ENCODE assay signal across 1 cellular context in the genomic region with DNA sequence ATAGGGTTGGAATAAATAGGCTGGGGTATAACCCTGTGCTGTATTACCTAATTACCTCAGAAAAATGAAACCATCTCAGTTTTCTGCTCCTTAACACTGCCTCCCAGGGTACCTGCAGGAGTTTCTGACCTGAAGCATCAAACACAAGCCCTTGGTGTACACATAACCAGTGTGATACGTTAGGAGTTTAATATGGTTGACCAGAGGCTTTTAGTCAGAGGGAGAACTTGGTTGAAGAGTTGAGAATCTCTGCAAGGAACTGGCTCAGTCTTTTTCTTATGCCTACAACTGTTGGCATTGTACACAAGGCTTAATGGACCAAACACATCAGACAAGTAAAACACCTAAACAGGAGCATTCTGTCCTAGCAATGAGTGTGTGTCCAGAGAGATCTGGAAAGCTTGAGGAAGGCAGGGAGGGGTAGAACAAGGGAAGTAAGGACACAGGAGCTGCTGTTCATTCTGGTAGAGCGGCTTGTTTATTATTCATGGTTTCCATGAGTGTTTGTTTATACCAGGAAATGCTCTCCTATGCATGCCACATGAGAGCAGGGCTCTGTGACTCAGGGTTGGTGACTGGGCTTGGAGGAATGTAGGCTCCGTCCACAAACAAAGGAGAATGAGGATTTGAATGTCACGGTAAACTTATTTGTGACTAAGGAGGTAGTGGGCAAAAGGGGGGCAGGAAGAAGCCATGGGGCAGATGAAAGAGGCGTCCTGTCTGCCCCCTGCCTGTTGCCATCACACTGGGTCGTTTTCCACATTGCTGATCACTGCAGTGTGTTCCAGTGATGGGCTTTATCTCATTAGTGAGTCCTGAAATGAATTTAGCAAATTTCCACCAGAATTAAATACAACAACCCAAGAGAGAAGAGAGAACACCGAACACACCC.
A peak's percentile ranks its signal among the peaks of the same experiment; 100 is the strongest.
TF ChIP-seq lines count a peak whose summit lies in the region.

No MANE protein-coding gene starts in this region.

TF ChIP-seq in HepG2, 621 proteins besides CTCF, POLR2A, EP300 and RAD21 (continued from another document and continues in another):
- TF ChIP-seq SRY (CRISPR knock-in tag; IDR thresholded peaks at IDR 0.05) (no peak), ZNF761 (CRISPR knock-in tag; conservative IDR thresholded peaks at IDR 0.05) (no peak), MEF2D (CRISPR knock-in tag; IDR thresholded peaks at IDR 0.05) (0 out of 2 replicates have a peak, but pooled peaks have one; percentile 43), ZNF367 (CRISPR knock-in tag; IDR thresholded peaks at IDR 0.05; ENCODE audit: borderline replicate concordance) (no peak), FOXC1 (CRISPR knock-in tag; IDR thresholded peaks at IDR 0.05; ENCODE audit: borderline replicate concordance) (no peak), ZNF678 (CRISPR knock-in tag; IDR thresholded peaks at IDR 0.05) (no peak), NR2C2 (CRISPR knock-in tag; IDR thresholded peaks at IDR 0.05; ENCODE audit: borderline replicate concordance) (no peak), KLF15 (CRISPR knock-in tag; IDR thresholded peaks at IDR 0.05; ENCODE audit: borderline replicate concordance) (no peak), MED1 (CRISPR knock-in tag; IDR thresholded peaks at IDR 0.05) (peak; percentile 56; the same call in 1 of the 2 replicates), HOXA7 (CRISPR knock-in tag; IDR thresholded peaks at IDR 0.05) (no peak), ZNF274 (CRISPR knock-in tag; IDR thresholded peaks at IDR 0.05) (no peak), CBX5 (CRISPR knock-in tag; IDR thresholded peaks at IDR 0.05; ENCODE audit: borderline replicate concordance) (no peak), SMARCC2 (IDR thresholded peaks at IDR 0.05) (no peak), SMARCE1 (IDR thresholded peaks at IDR 0.05; ENCODE audit: borderline replicate concordance) (no peak), ZNF577 (CRISPR knock-in tag; IDR thresholded peaks at IDR 0.05; ENCODE audit: borderline replicate concordance, low read depth) (no peak), ZNF570 (CRISPR knock-in tag; IDR thresholded peaks at IDR 0.05; ENCODE audit: borderline replicate concordance) (no peak), SOX13 (IDR thresholded peaks at IDR 0.05) (no peak; the same call in 1 of the 2 replicates), SOX13 (CRISPR knock-in tag; conservative IDR thresholded peaks at IDR 0.05 in 1 of 2, IDR thresholded peaks at IDR 0.05 in 1 of 2) (peak in 1 of 2 experiments; percentile 50; a peak in 1 of 4 replicates), ZNF737 (CRISPR knock-in tag; IDR thresholded peaks at IDR 0.05; ENCODE audit: borderline replicate concordance) (no peak), SALL2 (CRISPR knock-in tag; IDR thresholded peaks at IDR 0.05) (no peak), ZNF614 (CRISPR knock-in tag; IDR thresholded peaks at IDR 0.05; ENCODE audit: borderline replicate concordance) (0 out of 2 replicates have a peak, but pooled peaks have one; percentile 12), ZNF317 (CRISPR knock-in tag; IDR thresholded peaks at IDR 0.05) (no peak), SRSF1 (optimal IDR thresholded peaks at IDR 0.05; ENCODE audit: low read depth, low read length) (no peak), ZEB1 (IDR thresholded peaks at IDR 0.05; ENCODE audit: insufficient replicate concordance, low read depth) (no peak), ZNF224 (CRISPR knock-in tag; IDR thresholded peaks at IDR 0.05) (no peak), NFKB2 (CRISPR knock-in tag; IDR thresholded peaks at IDR 0.05; ENCODE audit: borderline replicate concordance) (no peak), ZNF205 (CRISPR knock-in tag; IDR thresholded peaks at IDR 0.05) (no peak), FOXA1 (IDR thresholded peaks at IDR 0.05) (no peak), FOXA1 (CRISPR knock-in tag; IDR thresholded peaks at IDR 0.05) (no peak), EEA1 (CRISPR knock-in tag; IDR thresholded peaks at IDR 0.05; ENCODE audit: borderline replicate concordance) (no peak), ZNF713 (CRISPR knock-in tag; IDR thresholded peaks at IDR 0.05) (no peak), HHEX (CRISPR knock-in tag; IDR thresholded peaks at IDR 0.05) (no peak), MIER3 (CRISPR knock-in tag; IDR thresholded peaks at IDR 0.05; ENCODE audit: borderline replicate concordance) (peak; percentile 48; the same call in 1 of the 2 replicates), SNRNP70 (IDR thresholded peaks at IDR 0.05; ENCODE audit: low read depth, low read length) (no peak), TARDBP (CRISPR knock-in tag; IDR thresholded peaks at IDR 0.05) (no peak)
- TF ChIP-seq, protein P1, sequence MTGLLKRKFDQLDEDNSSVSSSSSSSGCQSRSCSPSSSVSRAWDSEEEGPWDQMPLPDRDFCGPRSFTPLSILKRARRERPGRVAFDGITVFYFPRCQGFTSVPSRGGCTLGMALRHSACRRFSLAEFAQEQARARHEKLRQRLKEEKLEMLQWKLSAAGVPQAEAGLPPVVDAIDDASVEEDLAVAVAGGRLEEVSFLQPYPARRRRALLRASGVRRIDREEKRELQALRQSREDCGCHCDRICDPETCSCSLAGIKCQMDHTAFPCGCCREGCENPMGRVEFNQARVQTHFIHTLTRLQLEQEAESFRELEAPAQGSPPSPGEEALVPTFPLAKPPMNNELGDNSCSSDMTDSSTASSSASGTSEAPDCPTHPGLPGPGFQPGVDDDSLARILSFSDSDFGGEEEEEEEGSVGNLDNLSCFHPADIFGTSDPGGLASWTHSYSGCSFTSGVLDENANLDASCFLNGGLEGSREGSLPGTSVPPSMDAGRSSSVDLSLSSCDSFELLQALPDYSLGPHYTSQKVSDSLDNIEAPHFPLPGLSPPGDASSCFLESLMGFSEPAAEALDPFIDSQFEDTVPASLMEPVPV (CRISPR knock-in tag; IDR thresholded peaks at IDR 0.05) = no peak
- TF ChIP-seq, protein P2, sequence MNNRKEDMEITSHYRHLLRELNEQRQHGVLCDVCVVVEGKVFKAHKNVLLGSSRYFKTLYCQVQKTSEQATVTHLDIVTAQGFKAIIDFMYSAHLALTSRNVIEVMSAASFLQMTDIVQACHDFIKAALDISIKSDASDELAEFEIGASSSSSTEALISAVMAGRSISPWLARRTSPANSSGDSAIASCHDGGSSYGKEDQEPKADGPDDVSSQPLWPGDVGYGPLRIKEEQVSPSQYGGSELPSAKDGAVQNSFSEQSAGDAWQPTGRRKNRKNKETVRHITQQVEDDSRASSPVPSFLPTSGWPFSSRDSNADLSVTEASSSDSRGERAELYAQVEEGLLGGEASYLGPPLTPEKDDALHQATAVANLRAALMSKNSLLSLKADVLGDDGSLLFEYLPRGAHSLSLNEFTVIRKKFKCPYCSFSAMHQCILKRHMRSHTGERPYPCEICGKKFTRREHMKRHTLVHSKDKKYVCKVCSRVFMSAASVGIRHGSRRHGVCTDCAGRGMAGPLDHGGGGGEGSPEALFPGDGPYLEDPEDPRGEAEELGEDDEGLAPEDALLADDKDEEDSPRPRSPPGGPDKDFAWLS (CRISPR knock-in tag; IDR thresholded peaks at IDR 0.05; ENCODE audit: borderline replicate concordance) = no peak
- TF ChIP-seq, protein P3, sequence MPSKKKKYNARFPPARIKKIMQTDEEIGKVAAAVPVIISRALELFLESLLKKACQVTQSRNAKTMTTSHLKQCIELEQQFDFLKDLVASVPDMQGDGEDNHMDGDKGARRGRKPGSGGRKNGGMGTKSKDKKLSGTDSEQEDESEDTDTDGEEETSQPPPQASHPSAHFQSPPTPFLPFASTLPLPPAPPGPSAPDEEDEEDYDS (CRISPR knock-in tag; IDR thresholded peaks at IDR 0.05) = no peak
- TF ChIP-seq, protein P4, sequence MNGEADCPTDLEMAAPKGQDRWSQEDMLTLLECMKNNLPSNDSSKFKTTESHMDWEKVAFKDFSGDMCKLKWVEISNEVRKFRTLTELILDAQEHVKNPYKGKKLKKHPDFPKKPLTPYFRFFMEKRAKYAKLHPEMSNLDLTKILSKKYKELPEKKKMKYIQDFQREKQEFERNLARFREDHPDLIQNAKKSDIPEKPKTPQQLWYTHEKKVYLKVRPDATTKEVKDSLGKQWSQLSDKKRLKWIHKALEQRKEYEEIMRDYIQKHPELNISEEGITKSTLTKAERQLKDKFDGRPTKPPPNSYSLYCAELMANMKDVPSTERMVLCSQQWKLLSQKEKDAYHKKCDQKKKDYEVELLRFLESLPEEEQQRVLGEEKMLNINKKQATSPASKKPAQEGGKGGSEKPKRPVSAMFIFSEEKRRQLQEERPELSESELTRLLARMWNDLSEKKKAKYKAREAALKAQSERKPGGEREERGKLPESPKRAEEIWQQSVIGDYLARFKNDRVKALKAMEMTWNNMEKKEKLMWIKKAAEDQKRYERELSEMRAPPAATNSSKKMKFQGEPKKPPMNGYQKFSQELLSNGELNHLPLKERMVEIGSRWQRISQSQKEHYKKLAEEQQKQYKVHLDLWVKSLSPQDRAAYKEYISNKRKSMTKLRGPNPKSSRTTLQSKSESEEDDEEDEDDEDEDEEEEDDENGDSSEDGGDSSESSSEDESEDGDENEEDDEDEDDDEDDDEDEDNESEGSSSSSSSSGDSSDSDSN (CRISPR knock-in tag; IDR thresholded peaks at IDR 0.05) = no peak
- TF ChIP-seq, protein P5, sequence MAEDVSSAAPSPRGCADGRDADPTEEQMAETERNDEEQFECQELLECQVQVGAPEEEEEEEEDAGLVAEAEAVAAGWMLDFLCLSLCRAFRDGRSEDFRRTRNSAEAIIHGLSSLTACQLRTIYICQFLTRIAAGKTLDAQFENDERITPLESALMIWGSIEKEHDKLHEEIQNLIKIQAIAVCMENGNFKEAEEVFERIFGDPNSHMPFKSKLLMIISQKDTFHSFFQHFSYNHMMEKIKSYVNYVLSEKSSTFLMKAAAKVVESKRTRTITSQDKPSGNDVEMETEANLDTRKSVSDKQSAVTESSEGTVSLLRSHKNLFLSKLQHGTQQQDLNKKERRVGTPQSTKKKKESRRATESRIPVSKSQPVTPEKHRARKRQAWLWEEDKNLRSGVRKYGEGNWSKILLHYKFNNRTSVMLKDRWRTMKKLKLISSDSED (CRISPR knock-in tag; IDR thresholded peaks at IDR 0.05) = no peak
- TF ChIP-seq, protein P6, sequence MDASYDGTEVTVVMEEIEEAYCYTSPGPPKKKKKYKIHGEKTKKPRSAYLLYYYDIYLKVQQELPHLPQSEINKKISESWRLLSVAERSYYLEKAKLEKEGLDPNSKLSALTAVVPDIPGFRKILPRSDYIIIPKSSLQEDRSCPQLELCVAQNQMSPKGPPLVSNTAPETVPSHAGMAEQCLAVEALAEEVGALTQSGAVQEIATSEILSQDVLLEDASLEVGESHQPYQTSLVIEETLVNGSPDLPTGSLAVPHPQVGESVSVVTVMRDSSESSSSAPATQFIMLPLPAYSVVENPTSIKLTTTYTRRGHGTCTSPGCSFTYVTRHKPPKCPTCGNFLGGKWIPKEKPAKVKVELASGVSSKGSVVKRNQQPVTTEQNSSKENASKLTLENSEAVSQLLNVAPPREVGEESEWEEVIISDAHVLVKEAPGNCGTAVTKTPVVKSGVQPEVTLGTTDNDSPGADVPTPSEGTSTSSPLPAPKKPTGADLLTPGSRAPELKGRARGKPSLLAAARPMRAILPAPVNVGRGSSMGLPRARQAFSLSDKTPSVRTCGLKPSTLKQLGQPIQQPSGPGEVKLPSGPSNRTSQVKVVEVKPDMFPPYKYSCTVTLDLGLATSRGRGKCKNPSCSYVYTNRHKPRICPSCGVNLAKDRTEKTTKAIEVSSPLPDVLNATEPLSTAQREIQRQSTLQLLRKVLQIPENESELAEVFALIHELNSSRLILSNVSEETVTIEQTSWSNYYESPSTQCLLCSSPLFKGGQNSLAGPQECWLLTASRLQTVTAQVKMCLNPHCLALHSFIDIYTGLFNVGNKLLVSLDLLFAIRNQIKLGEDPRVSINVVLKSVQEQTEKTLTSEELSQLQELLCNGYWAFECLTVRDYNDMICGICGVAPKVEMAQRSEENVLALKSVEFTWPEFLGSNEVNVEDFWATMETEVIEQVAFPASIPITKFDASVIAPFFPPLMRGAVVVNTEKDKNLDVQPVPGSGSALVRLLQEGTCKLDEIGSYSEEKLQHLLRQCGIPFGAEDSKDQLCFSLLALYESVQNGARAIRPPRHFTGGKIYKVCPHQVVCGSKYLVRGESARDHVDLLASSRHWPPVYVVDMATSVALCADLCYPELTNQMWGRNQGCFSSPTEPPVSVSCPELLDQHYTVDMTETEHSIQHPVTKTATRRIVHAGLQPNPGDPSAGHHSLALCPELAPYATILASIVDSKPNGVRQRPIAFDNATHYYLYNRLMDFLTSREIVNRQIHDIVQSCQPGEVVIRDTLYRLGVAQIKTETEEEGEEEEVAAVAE (CRISPR knock-in tag; IDR thresholded peaks at IDR 0.05; ENCODE audit: borderline replicate concordance) = 0 out of 2 replicates have a peak, but pooled peaks have one; percentile 23
- TF ChIP-seq, protein P7, sequence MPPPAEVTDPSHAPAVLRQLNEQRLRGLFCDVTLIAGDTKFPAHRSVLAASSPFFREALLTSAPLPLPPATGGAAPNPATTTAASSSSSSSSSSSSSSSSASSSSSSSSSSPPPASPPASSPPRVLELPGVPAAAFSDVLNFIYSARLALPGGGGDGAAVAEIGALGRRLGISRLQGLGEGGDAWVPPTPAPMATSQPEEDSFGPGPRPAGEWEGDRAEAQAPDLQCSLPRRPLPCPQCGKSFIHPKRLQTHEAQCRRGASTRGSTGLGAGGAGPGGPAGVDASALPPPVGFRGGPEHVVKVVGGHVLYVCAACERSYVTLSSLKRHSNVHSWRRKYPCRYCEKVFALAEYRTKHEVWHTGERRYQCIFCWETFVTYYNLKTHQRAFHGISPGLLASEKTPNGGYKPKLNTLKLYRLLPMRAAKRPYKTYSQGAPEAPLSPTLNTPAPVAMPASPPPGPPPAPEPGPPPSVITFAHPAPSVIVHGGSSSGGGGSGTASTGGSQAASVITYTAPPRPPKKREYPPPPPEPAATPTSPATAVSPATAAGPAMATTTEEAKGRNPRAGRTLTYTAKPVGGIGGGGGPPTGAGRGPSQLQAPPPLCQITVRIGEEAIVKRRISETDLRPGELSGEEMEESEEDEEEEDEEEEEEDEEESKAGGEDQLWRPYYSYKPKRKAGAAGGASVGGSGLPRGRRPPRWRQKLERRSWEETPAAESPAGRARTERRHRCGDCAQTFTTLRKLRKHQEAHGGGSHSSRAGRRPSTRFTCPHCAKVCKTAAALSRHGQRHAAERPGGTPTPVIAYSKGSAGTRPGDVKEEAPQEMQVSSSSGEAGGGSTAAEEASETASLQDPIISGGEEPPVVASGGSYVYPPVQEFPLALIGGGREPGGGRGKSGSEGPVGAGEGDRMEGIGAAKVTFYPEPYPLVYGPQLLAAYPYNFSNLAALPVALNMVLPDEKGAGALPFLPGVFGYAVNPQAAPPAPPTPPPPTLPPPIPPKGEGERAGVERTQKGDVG (CRISPR knock-in tag; IDR thresholded peaks at IDR 0.05; ENCODE audit: borderline replicate concordance) = no peak
- TF ChIP-seq, protein P8, sequence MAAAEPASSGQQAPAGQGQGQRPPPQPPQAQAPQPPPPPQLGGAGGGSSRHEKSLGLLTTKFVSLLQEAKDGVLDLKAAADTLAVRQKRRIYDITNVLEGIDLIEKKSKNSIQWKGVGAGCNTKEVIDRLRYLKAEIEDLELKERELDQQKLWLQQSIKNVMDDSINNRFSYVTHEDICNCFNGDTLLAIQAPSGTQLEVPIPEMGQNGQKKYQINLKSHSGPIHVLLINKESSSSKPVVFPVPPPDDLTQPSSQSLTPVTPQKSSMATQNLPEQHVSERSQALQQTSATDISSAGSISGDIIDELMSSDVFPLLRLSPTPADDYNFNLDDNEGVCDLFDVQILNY (CRISPR knock-in tag; conservative IDR thresholded peaks at IDR 0.05) = no peak
